In genomic region chr6:92701425-92702096, GRCh38 we compare ENCODE assay signal across 22 cellular contexts.
DNase-seq lines count a peak whose midpoint lies in the region; ATAC-seq, FAIRE-seq and TF ChIP-seq lines count a peak whose summit lies in the region.
"Had no signal": no experiment of that assay in that cellular context is flagged by ENCODE, and none has a peak within 500 bp of the region (broad histone marks: within the 10 kb centered on the region; RNA-seq: fewer than 3 reads in every experiment).

No MANE protein-coding gene starts in this region.

- no peak overlapping the region for H3K4me3 Mint-ChIP-seq in stimulated activated memory B cell treated with anti-CD40 and anti-IgM and Interleukin-4, amounts not matched to agents 10 μg/mL and 1 μg/mL and 100 μg/mL, for 72 hours
- H3K4me3 Mint-ChIP-seq in neural progenitor cell, result no peak overlapping the region
- H3K4me3 Mint-ChIP-seq: CD14-positive monocyte had no signal

- no peaks in the 10 kb centered on the region for H3K27me3 ChIP-seq in neural progenitor cell

- POLR2A ChIA-PET in OCI-LY7 (lab: Charles Lee), result interaction anchor here (0.6 to 0.9 kb wide), 2 partner anchors 109 to 111 kb away, joined by 3 read pairs; no protein-coding TSS in a partner anchor

- no peaks in the 10 kb centered on the region for H3K4me1 Mint-ChIP-seq in stimulated activated memory B cell treated with anti-CD40 and anti-IgM and Interleukin-4, amounts not matched to agents 10 μg/mL and 1 μg/mL and 100 μg/mL, for 72 hours
- H3K4me1 Mint-ChIP-seq in neural progenitor cell, result no peaks in the 10 kb centered on the region
- H3K4me1 Mint-ChIP-seq: CD14-positive monocyte had no signal

- H3K36me3 Mint-ChIP-seq in stimulated activated memory B cell treated with anti-CD40 and anti-IgM and Interleukin-4, amounts not matched to agents 10 μg/mL and 1 μg/mL and 100 μg/mL, for 72 hours, result no peaks in the 10 kb centered on the region
- no peaks in the 10 kb centered on the region for H3K36me3 Mint-ChIP-seq in neural progenitor cell
- H3K36me3 Mint-ChIP-seq: CD14-positive monocyte had no signal

- no peak for TF ChIP-seq CTCF in OCI-LY7 (conservative IDR thresholded peaks at IDR 0.05; ENCODE audit: low read length)
- TF ChIP-seq CTCF in neural progenitor cell (IDR thresholded peaks at IDR 0.05), result no peak

- H3K27me3 Mint-ChIP-seq in stimulated activated memory B cell treated with anti-CD40 and anti-IgM and Interleukin-4, amounts not matched to agents 10 μg/mL and 1 μg/mL and 100 μg/mL, for 72 hours, result no peaks in the 10 kb centered on the region
- H3K27me3 Mint-ChIP-seq in neural progenitor cell (ENCODE audit: insufficient read depth, low read depth), result no peaks in the 10 kb centered on the region

- H3K4me2 ChIP-seq in OCI-LY7 (ENCODE audit: low read length) (no peak overlapping the region), neural progenitor cell (no peak overlapping the region)

- H3K9ac ChIP-seq in neural progenitor cell, result no peak overlapping the region

- H3K9me3 ChIP-seq in OCI-LY7 (ENCODE audit: low read length), result no peaks in the 10 kb centered on the region
- no peaks in the 10 kb centered on the region for H3K9me3 ChIP-seq in neural progenitor cell (ENCODE audit: low read depth)
- H3K9me3 ChIP-seq: HAP-1 had no signal

- H3K36me3 ChIP-seq in OCI-LY7 (ENCODE audit: insufficient read depth, low read length), result no peaks in the 10 kb centered on the region
- no peaks in the 10 kb centered on the region for H3K36me3 ChIP-seq in neural progenitor cell
- H3K36me3 ChIP-seq: HAP-1 had no signal

- H3K27ac ChIP-seq in OCI-LY7 (ENCODE audit: low read depth, low read length, poor library complexity, severe bottlenecking), result no peak overlapping the region
- H3K27ac ChIP-seq in neural progenitor cell, result no peak overlapping the region

- H3K4me3 ChIP-seq in OCI-LY7 (ENCODE audit: low read depth, low read length, poor library complexity, severe bottlenecking) (no peak overlapping the region), neural progenitor cell (no peak overlapping the region)
- H3K4me3 ChIP-seq: HAP-1 had no signal

- no peaks in the 10 kb centered on the region for H3K79me2 ChIP-seq in OCI-LY7 (ENCODE audit: insufficient read depth, low read depth, low read length)
- no peaks in the 10 kb centered on the region for H3K79me2 ChIP-seq in neural progenitor cell (ENCODE audit: low read depth)

- H2AFZ ChIP-seq in OCI-LY7 (ENCODE audit: low read length) (0 out of 2 replicates have a peak overlapping the region, but pooled peaks have one; percentile 22), neural progenitor cell (replicated peaks) (no peak overlapping the region)

- H3K9me2 ChIP-seq in OCI-LY7 (ENCODE audit: insufficient read depth, low read length), result no peaks in the 10 kb centered on the region

- H3K4me1 ChIP-seq in OCI-LY7 (ENCODE audit: insufficient read depth, low read length, poor library complexity, severe bottlenecking), result no peaks in the 10 kb centered on the region
- no peaks in the 10 kb centered on the region for H3K4me1 ChIP-seq in neural progenitor cell
- H3K4me1 ChIP-seq: HAP-1 had no signal

- CTCF ChIA-PET in OCI-LY7 (lab: Charles Lee; ENCODE audit: unreplicated experiment), result no interaction called here

- no peak overlapping the region for H3K27ac Mint-ChIP-seq in stimulated activated memory B cell treated with anti-CD40 and anti-IgM and Interleukin-4, amounts not matched to agents 10 μg/mL and 1 μg/mL and 100 μg/mL, for 72 hours
- no peak overlapping the region for H3K27ac Mint-ChIP-seq in neural progenitor cell

- intact Hi-C loops in OCI-LY7 (cut with micrococcal nuclease; ENCODE audit: unreplicated experiment), result no loop called here

- H3F3A ChIP-seq in neural progenitor cell (ENCODE audit: low read depth), result no peaks in the 10 kb centered on the region

- peaks cover 2% of the 10 kb centered on the region for H3K9me3 Mint-ChIP-seq in stimulated activated memory B cell treated with anti-CD40 and anti-IgM and Interleukin-4, amounts not matched to agents 10 μg/mL and 1 μg/mL and 100 μg/mL, for 72 hours
- no peaks in the 10 kb centered on the region for H3K9me3 Mint-ChIP-seq in neural progenitor cell

- DNase-seq in D341Med (ENCODE audit: low spot score) (peak; percentile 5), OCI-LY7 (ENCODE audit: low spot score) (no peak), islet precursor cell (peak; percentile 47), RCC 7860 (ENCODE audit: low spot score) (no peak), neural progenitor cell (ENCODE audit: low spot score) (no peak), DMS79 (lab: John Stamatoyannopoulos, UW) (no peak)
- no peak for DNase-seq in stimulated activated CD8-positive, alpha-beta memory T cell treated with anti-CD3 and anti-CD28 coated beads, Interleukin-4, amount 100 ng/mL, for 48 hours
- DNase-seq: DMS53; KG1; NCI-H1105; NCI-H146; NCI-H2029; NCI-H226; NCI-H524; NCI-H774; NK-92 treated with Interleukin-12 subunit alpha and Interleukin-12 subunit beta, amount 100 ng/mL, for 24 hours; OCI-M1 had no signal

- FAIRE-seq in RCC 7860 (lab: Jason Lieb, UNC), result no peak
- FAIRE-seq: D721Med had no signal

- peak; percentile 36 for ATAC-seq in stimulated activated memory B cell treated with anti-CD40 and anti-IgM and Interleukin-4, amounts not matched to agents 10 μg/mL and 1 μg/mL and 100 μg/mL, for 72 hours
- ATAC-seq: Right ventricle myocardium inferior had no signal

- BruUV-seq in OCI-LY7 (replicated peaks; lab: Mats Ljungman, UMichigan), result no TSS peak

- H4K20me1 ChIP-seq in OCI-LY7 (ENCODE audit: insufficient read depth, low read length) (no peaks in the 10 kb centered on the region), neural progenitor cell (ENCODE audit: low read depth) (no peaks in the 10 kb centered on the region)

Comparison
In these comparisons a context has a peak if more than half of its experiments do, and no peak if none do; other contexts are left out.
1. DNase-seq: peak in D341Med (single experiment) and islet precursor cell (single experiment); none in OCI-LY7 (single experiment), RCC 7860 (single experiment), neural progenitor cell (single experiment), stimulated activated CD8-positive, alpha-beta memory T cell treated with anti-CD3 and anti-CD28 coated beads, Interleukin-4, amount 100 ng/mL, for 48 hours (single experiment) and DMS79 (single experiment).